ENCODE assay signal across 1 cellular context in genomic region chr12:64451687-64452558, GRCh38.
TF ChIP-seq lines count a peak whose summit lies in the region.

Gene TBK1, plus strand, starts transcription at chr12:64452120. Its CDS starts 3,751 bp downstream, at chr12:64455871.

TF ChIP-seq in K562, 482 proteins besides CTCF, POLR2A, EP300 and RAD21 (continued from another document and continues in another):
- TF ChIP-seq JUNB (CRISPR knock-in tag; conservative IDR thresholded peaks at IDR 0.05) (no peak), DPF2 (IDR thresholded peaks at IDR 0.05) (no peak; the same call in 1 of the 2 replicates), SMC3 (conservative IDR thresholded peaks at IDR 0.05; ENCODE audit: insufficient read depth, low read depth, low read length) (no peak), MAFK (IDR thresholded peaks at IDR 0.05; ENCODE audit: low read length) (peak; percentile 49), PTBP1 (IDR thresholded peaks at IDR 0.05; ENCODE audit: low read depth, low read length) (no peak), HDAC6 (IDR thresholded peaks at IDR 0.05; ENCODE audit: low read depth, low read length) (no peak), CBX3 (IDR thresholded peaks at IDR 0.05; ENCODE audit: borderline replicate concordance in 1 of 2, low read length in 2 of 2) (no peak), NCOA4 (IDR thresholded peaks at IDR 0.05; ENCODE audit: partially characterized antibody) (no peak), RUNX1 (IDR thresholded peaks at IDR 0.05; ENCODE audit: low read depth) (no peak), ZNF717 (CRISPR knock-in tag; IDR thresholded peaks at IDR 0.05) (no peak; the same call in 1 of the 2 replicates), PHF21A (IDR thresholded peaks at IDR 0.05; ENCODE audit: borderline replicate concordance, low read depth) (no peak), ZBTB26 (CRISPR knock-in tag; IDR thresholded peaks at IDR 0.05) (no peak), LCOR (CRISPR knock-in tag; IDR thresholded peaks at IDR 0.05) (no peak), ZNF146 (CRISPR knock-in tag; IDR thresholded peaks at IDR 0.05; ENCODE audit: unreplicated experiment) (no peak), TAF7 (tag; IDR thresholded peaks at IDR 0.05) (no peak), SREBF1 (IDR thresholded peaks at IDR 0.05; ENCODE audit: borderline replicate concordance, low read depth, low read length) (no peak), POLR2G (IDR thresholded peaks at IDR 0.05; ENCODE audit: low read depth, low read length) (peak; percentile 95), REST (CRISPR knock-in tag; IDR thresholded peaks at IDR 0.05; ENCODE audit: low read depth) (0 out of 2 replicates have a peak, but pooled peaks have one; percentile 42), XRCC4 (IDR thresholded peaks at IDR 0.05; ENCODE audit: extremely low read depth, insufficient read depth, insufficient read length) (no peak), CREB3 (tag; conservative IDR thresholded peaks at IDR 0.05; ENCODE audit: low read depth) (no peak), DLX4 (CRISPR knock-in tag; IDR thresholded peaks at IDR 0.05) (no peak), THRA (IDR thresholded peaks at IDR 0.05) (no peak), SRF (CRISPR knock-in tag; IDR thresholded peaks at IDR 0.05) (peak in 1 of 2 experiments; percentile 40; a peak in 1 of 4 replicates), ASH1L (IDR thresholded peaks at IDR 0.05; ENCODE audit: borderline replicate concordance, low read depth, partially characterized antibody) (no peak), KLF10 (CRISPR knock-in tag; IDR thresholded peaks at IDR 0.05) (no peak), EHMT2 (IDR thresholded peaks at IDR 0.05) (no peak), ZNF778 (CRISPR knock-in tag; IDR thresholded peaks at IDR 0.05) (no peak), RHOXF2B (CRISPR knock-in tag; conservative IDR thresholded peaks at IDR 0.05) (no peak), SETDB1 (IDR thresholded peaks at IDR 0.05; ENCODE audit: low read length) (no peak), GTF2F1 (IDR thresholded peaks at IDR 0.05; ENCODE audit: low read depth, low read length) (no peak), ZNF184 (CRISPR knock-in tag; IDR thresholded peaks at IDR 0.05) (no peak), BRF2 (IDR thresholded peaks at IDR 0.05; ENCODE audit: borderline replicate concordance, insufficient read depth, insufficient read length) (no peak), ATF7 (IDR thresholded peaks at IDR 0.05) (peak; percentile 75), HDAC2 (IDR thresholded peaks at IDR 0.05) (peak; percentile 27; the same call in 1 of the 2 replicates), ZBTB40 (IDR thresholded peaks at IDR 0.05) (0 out of 2 replicates have a peak, but pooled peaks have one; percentile 6), ZBTB40 (CRISPR knock-in tag; IDR thresholded peaks at IDR 0.05) (no peak), VEZF1 (CRISPR knock-in tag; IDR thresholded peaks at IDR 0.05) (peak; percentile 85), ZNF551 (CRISPR knock-in tag; IDR thresholded peaks at IDR 0.05) (no peak), TCF3 (CRISPR knock-in tag; IDR thresholded peaks at IDR 0.05) (no peak)
